Comparison of ENCODE assay signal across 8 cellular contexts in the genomic region with DNA sequence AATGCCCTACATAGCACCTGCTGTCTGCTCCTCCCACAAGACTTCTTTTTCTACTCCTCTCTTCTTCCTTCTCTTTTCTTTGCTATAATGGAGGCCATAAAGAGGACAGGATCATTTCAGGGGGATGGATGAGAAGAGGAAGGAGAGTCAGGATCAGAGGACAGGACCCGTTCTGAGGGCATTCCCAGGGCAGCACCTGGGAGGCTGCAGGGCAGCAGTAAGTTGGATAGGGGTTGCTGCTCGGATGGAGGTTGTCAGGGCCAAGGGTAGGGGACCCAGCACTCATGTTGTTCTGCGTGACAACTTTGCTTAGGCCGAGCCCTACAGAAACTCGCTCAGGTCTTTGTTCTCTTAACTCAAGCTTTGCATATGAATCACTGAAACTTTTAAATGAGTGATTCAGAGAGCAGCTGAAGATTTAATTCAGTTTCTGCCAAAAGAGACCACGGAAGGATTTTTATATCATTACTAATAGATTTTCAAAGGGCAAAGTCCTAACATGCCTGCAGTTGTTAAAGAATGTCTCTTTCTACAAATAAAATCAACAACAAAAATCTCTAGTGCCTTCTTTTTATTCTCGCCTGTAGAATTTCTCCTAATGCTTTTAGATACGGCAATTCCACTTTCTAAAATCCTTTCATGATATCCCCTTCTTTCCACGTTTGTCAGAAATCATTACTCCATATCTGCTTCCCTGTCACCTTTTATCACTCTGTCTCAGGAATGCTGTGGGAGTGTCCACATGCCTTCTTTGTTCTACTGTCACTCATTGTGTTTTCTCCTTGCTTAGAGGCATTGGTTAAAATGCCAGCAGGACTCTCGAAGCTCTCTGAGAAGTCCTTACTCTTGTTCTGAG. TPM values are rescaled to one million over a fixed set of nuclear protein-coding genes. Genes with fewer than 3 reads are reported as not detected.
DNase-seq lines count a peak whose midpoint lies in the region; ATAC-seq and TF ChIP-seq lines count a peak whose summit lies in the region.

No MANE protein-coding gene starts in this region.

- no peak overlapping the region for H3K4me3 ChIP-seq in skin epidermis

- peaks cover 2% of the 10 kb centered on the region for H3K27me3 Mint-ChIP-seq in chondrocyte (ENCODE audit: low read depth)

- no peaks in the 10 kb centered on the region for H3K9me3 Mint-ChIP-seq in chondrocyte (ENCODE audit: low read depth)

- H3K4me3 Mint-ChIP-seq in chondrocyte (ENCODE audit: unreplicated experiment): no peak overlapping the region

- ATAC-seq in GM21423 (IDR thresholded peaks at IDR 0.05; ENCODE audit: unreplicated experiment) (peak; percentile 86), HG03565 (IDR thresholded peaks at IDR 0.05; ENCODE audit: unreplicated experiment) (peak; percentile 99)

- no peaks in the 10 kb centered on the region for H3K36me3 Mint-ChIP-seq in chondrocyte (ENCODE audit: low read depth)

- peak overlapping the region; percentile 71 for H3K27ac Mint-ChIP-seq in chondrocyte (ENCODE audit: unreplicated experiment)

- TF ChIP-seq CTCF in chondrocyte (IDR thresholded peaks at IDR 0.05): no peak

- peaks cover 17% of the 10 kb centered on the region for H3K4me1 Mint-ChIP-seq in chondrocyte (ENCODE audit: low read depth)

- DNase-seq in ELR (ENCODE audit: low read depth) (peak; percentile 93), chondrocyte (ENCODE audit: low spot score) (no peak), occipital lobe (lab: John Stamatoyannopoulos, UW) (no peak), OCI-M2 (lab: John Stamatoyannopoulos, UW; ENCODE audit: unreplicated experiment) (no peak), MV-4-11 (lab: John Stamatoyannopoulos, UW) (no peak)

- H3K27ac ChIP-seq in skin epidermis: peak overlapping the region in 15 of 21 experiments; percentile 23 to 87 (median 65)

RNA-seq across cellular contexts. Expression of gene GALNT5, which starts 11.1 kb away (rescaled TPM):
- total RNA-seq in chondrocyte (14.2 to 30.0 TPM (median 14.4 TPM) in 3 replicates), occipital lobe (0.16 TPM)

Comparison
In these comparisons a context has a peak if more than half of its experiments do, and no peak if none do; other contexts are left out.
1. RNA of gene GALNT5, which starts 11.1 kb away (total RNA-seq): 14.2 to 30.0 TPM in chondrocyte; 0.16 TPM in occipital lobe (single experiment); every median in the first group is over 10 times any median in the second.